In genomic region chr13:32031815-32032345, GRCh38 we compare ENCODE assay signal across 8 cellular contexts. TPM values are rescaled to one million over a fixed set of nuclear protein-coding genes. Genes with fewer than 3 reads are reported as not detected.
DNase-seq lines count a peak whose midpoint lies in the region; ATAC-seq lines count a peak whose summit lies in the region.

No MANE protein-coding gene starts in this region.

- intact Hi-C loops in activated CD4-positive, alpha-beta memory T cell treated with anti-CD3 and anti-CD28 coated beads for 36 hours (cut with micrococcal nuclease): loop anchor here (2.0 kb wide), 3 partner anchors 15 to 277 kb away; no protein-coding TSS in a partner anchor

- no peaks in the 10 kb centered on the region for H3K9me3 Mint-ChIP-seq in activated CD4-positive, alpha-beta memory T cell treated with anti-CD3 and anti-CD28 coated beads for 36 hours
- H3K9me3 Mint-ChIP-seq in stimulated activated naive CD8-positive, alpha-beta T cell treated with anti-CD3 and anti-CD28 coated beads, Interleukin-15, amount 100 ng/mL, for 72 hours: no peaks in the 10 kb centered on the region

- H3K27ac Mint-ChIP-seq in activated CD4-positive, alpha-beta memory T cell treated with anti-CD3 and anti-CD28 coated beads for 36 hours: peak overlapping the region; percentile 53
- H3K27ac Mint-ChIP-seq in stimulated activated naive CD8-positive, alpha-beta T cell treated with anti-CD3 and anti-CD28 coated beads, Interleukin-15, amount 100 ng/mL, for 72 hours: peak overlapping the region; percentile 77 to 94

- no peaks in the 10 kb centered on the region for H3K36me3 ChIP-seq in iPS-18a (ENCODE audit: control insufficient read depth, low read depth, low read length)

- no peaks in the 10 kb centered on the region for H3K27me3 ChIP-seq in iPS-18a (ENCODE audit: control insufficient read depth, insufficient read depth, low read length)

- peak overlapping the region; percentile 88 for H3K4me3 Mint-ChIP-seq in activated CD4-positive, alpha-beta memory T cell treated with anti-CD3 and anti-CD28 coated beads for 36 hours
- peak overlapping the region; percentile 69 to 85 for H3K4me3 Mint-ChIP-seq in stimulated activated naive CD8-positive, alpha-beta T cell treated with anti-CD3 and anti-CD28 coated beads, Interleukin-15, amount 100 ng/mL, for 72 hours

- no peak for ATAC-seq in stimulated activated naive CD8-positive, alpha-beta T cell treated with anti-CD3 and anti-CD28 coated beads, Interleukin-15, amount 100 ng/mL, for 72 hours
- ATAC-seq in GM19463 (IDR thresholded peaks at IDR 0.05; ENCODE audit: unreplicated experiment): no peak

- H3K4me1 ChIP-seq in iPS-18a (ENCODE audit: control insufficient read depth, low read depth, low read length): peaks cover 35% of the 10 kb centered on the region

- peak overlapping the region; percentile 65 for H3K4me3 ChIP-seq in iPS-18a (ENCODE audit: low read length)

- CTCF ChIA-PET in activated CD4-positive, alpha-beta memory T cell treated with anti-CD3 and anti-CD28 coated beads for 36 hours (lab: Charles Lee): interaction anchor here (0.7 to 2.9 kb wide), 3 partner anchors 122 to 566 kb away, joined by 3 to 11 read pairs (median 3); no protein-coding TSS in a partner anchor

- H3K27ac ChIP-seq in iPS-18a (ENCODE audit: low read length): no peak overlapping the region

- peak overlapping the region; percentile 46 for H3K9ac ChIP-seq in iPS-18a (ENCODE audit: low read length)

- no peaks in the 10 kb centered on the region for H3K9me3 ChIP-seq in iPS-18a (ENCODE audit: control insufficient read depth, low read depth, low read length)

- peaks cover 32% of the 10 kb centered on the region for H3K4me1 Mint-ChIP-seq in activated CD4-positive, alpha-beta memory T cell treated with anti-CD3 and anti-CD28 coated beads for 36 hours (ENCODE audit: low read depth)
- peaks cover 20% of the 10 kb centered on the region for H3K4me1 Mint-ChIP-seq in stimulated activated naive CD8-positive, alpha-beta T cell treated with anti-CD3 and anti-CD28 coated beads, Interleukin-15, amount 100 ng/mL, for 72 hours

- POLR2A ChIA-PET in activated CD4-positive, alpha-beta memory T cell treated with anti-CD3 and anti-CD28 coated beads for 36 hours (lab: Charles Lee): interaction anchor here (1.0 to 1.7 kb wide), 2 partner anchors 9 to 18 kb away, joined by 3 to 4 read pairs; no protein-coding TSS in a partner anchor

- peaks cover 4% of the 10 kb centered on the region for H3K27me3 Mint-ChIP-seq in activated CD4-positive, alpha-beta memory T cell treated with anti-CD3 and anti-CD28 coated beads for 36 hours
- H3K27me3 Mint-ChIP-seq in stimulated activated naive CD8-positive, alpha-beta T cell treated with anti-CD3 and anti-CD28 coated beads, Interleukin-15, amount 100 ng/mL, for 72 hours: peaks cover 15% of the 10 kb centered on the region

- DNase-seq in NCI-H1417 (lab: John Stamatoyannopoulos, UW) (peak; percentile 4 to 59 (median 8)), NCI-H1417 treated with DMSO at 0.1 percent for 48 hours (lab: John Stamatoyannopoulos, UW) (no peak), 8988T (no peak)
- DNase-seq in activated CD4-positive, alpha-beta memory T cell treated with anti-CD3 and anti-CD28 coated beads for 36 hours: no peak
- DNase-seq in stimulated activated naive CD8-positive, alpha-beta T cell treated with anti-CD3 and anti-CD28 coated beads, Interleukin-15, amount 100 ng/mL, for 72 hours: no peak
- DNase-seq in NK-92 treated with Interleukin-12 subunit alpha and Interleukin-12 subunit beta, amount 100 ng/mL, for 24 hours (lab: John Stamatoyannopoulos, UW): no peak

- H3K36me3 Mint-ChIP-seq in activated CD4-positive, alpha-beta memory T cell treated with anti-CD3 and anti-CD28 coated beads for 36 hours: no peaks in the 10 kb centered on the region

RNA-seq across cellular contexts. Expression of gene FRY, which starts 0.3 kb away (rescaled TPM):
- 1 to 10 TPM; 4.4 to 5.3 TPM for total RNA-seq in activated CD4-positive, alpha-beta memory T cell treated with anti-CD3 and anti-CD28 coated beads for 36 hours

Comparison
In these comparisons a context has a peak if more than half of its experiments do, and no peak if none do; other contexts are left out.
1. DNase-seq: peak in NCI-H1417 (3 of 3); none in NCI-H1417 treated with DMSO at 0.1 percent for 48 hours (single experiment), activated CD4-positive, alpha-beta memory T cell treated with anti-CD3 and anti-CD28 coated beads for 36 hours (single experiment), stimulated activated naive CD8-positive, alpha-beta T cell treated with anti-CD3 and anti-CD28 coated beads, Interleukin-15, amount 100 ng/mL, for 72 hours (0 of 2), NK-92 treated with Interleukin-12 subunit alpha and Interleukin-12 subunit beta, amount 100 ng/mL, for 24 hours (single experiment) and 8988T (single experiment).